ENCODE assay signal across 20 cellular contexts in the genomic region with DNA sequence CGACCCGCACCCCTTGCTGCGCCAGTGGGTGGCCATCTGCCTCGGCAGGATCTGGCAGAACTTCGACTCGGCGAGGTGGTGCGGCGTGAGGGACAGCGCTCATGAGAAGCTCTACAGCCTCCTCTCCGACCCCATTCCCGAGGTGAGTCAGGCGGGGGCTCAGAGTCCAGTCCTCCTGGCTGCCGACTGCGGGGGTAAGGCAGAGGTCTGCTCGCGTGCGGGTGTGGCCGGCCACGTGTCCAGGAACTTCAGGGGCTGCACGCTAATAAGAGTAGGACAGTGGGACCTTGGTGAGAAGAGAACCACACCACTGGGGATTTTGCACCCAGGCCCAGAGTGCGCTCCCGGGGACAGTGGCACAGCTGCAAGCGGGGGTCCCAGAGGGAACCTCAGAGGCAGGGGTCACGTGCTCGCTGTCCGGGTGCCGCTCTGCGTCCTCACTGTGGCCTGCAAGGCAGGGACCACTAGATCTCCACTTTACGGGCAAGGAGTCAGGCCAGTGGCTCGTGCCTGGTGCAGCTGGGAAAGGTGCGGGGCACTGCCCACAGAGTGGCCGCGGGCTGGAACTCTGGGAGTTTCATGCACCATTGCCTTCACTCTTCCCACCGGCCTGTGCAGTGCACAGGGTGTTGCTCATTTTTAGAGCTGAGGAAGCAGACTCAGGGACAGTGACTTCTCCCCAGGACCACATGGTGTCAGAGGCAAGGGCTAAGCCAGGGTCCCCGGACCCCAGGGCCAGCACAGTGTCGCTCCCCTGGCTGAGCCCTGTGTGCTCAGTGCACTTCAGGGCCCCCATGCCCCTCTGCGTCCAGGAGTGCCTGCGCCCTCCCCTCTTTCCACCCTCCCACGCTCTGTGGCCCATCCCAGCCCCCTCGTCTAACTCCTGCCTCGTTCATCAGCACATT.
"Had no signal": no experiment of that assay in that cellular context is flagged by ENCODE, and none has a peak within 500 bp of the region (broad histone marks: within the 10 kb centered on the region; RNA-seq: fewer than 3 reads in every experiment).

No MANE protein-coding gene starts in this region.

- H3K4me3 ChIP-seq: gastrocnemius medialis, heart right ventricle, neural progenitor cell, skin epidermis had no signal

- H2AFZ ChIP-seq: neural progenitor cell, parathyroid adenoma had no signal

- H3K36me3 ChIP-seq: neural progenitor cell had no signal

- H3K4me3 Mint-ChIP-seq: activated CD8-positive, alpha-beta T cell treated with anti-CD3 and anti-CD28 coated beads, Interleukin-2, amount 10 ng/mL, durations not matched to agents 7 days and 5 days; mesothelial cell of epicardium; neural progenitor cell; type B pancreatic cell; WTC11 had no signal

- H3K27ac Mint-ChIP-seq: activated CD8-positive, alpha-beta T cell treated with anti-CD3 and anti-CD28 coated beads, Interleukin-2, amount 10 ng/mL, durations not matched to agents 7 days and 5 days; mesothelial cell of epicardium; neural progenitor cell; type B pancreatic cell; WTC11 had no signal

- H3K27me3 Mint-ChIP-seq: type B pancreatic cell had no signal

- DNase-seq: activated CD4-positive, alpha-beta T cell treated with anti-CD3 and anti-CD28 coated beads for 4 hours; activated CD8-positive, alpha-beta memory T cell treated with anti-CD3 and anti-CD28 coated beads, Interleukin-2, amount 50 U/mL, for 4 hours; activated CD8-positive, alpha-beta T cell treated with anti-CD3 and anti-CD28 coated beads, Interleukin-2, amount 10 ng/mL, durations not matched to agents 7 days and 5 days; activated T-cell treated with anti-CD3 and anti-CD28 coated beads, Interleukin-2, amount 50 U/mL, for 48 hours; anterior cingulate cortex; brain microvascular endothelial cell; cerebellar nuclear complex; dermis blood vessel endothelial cell; heart right ventricle; retina; stimulated activated CD4-positive, alpha-beta T cell treated with anti-CD3 and anti-CD28 coated beads, Interleukin-4, amount 100 ng/mL, for 24 hours; stimulated activated naive CD4-positive, alpha-beta T cell treated with Interleukin-2 at 50 U/mL for 16 hours; T-helper 2 cell had no signal

- H3K9ac ChIP-seq: neural progenitor cell, parathyroid adenoma had no signal

- H3K9me3 Mint-ChIP-seq: mesothelial cell of epicardium, neural progenitor cell, type B pancreatic cell, WTC11 had no signal

- H3K27me3 ChIP-seq: brain microvascular endothelial cell, gastrocnemius medialis, heart right ventricle, neural progenitor cell had no signal

- H3K9me3 ChIP-seq: gastrocnemius medialis, heart right ventricle had no signal

- H3K27ac ChIP-seq: brain microvascular endothelial cell, gastrocnemius medialis, heart right ventricle, neural progenitor cell, parathyroid adenoma, skin epidermis had no signal

- H3K4me1 ChIP-seq: gastrocnemius medialis, parathyroid adenoma had no signal

- H3K4me2 ChIP-seq: neural progenitor cell had no signal

- ATAC-seq: activated CD8-positive, alpha-beta T cell treated with anti-CD3 and anti-CD28 coated beads, Interleukin-2, amount 10 ng/mL, durations not matched to agents 7 days and 5 days; gastrocnemius medialis; WTC11 had no signal

- H3K4me1 Mint-ChIP-seq: mesothelial cell of epicardium had no signal
